ENCODE assay signal across 31 cellular contexts in genomic region chr6:11748591-11748990, GRCh38. TPM values are rescaled to one million over a fixed set of nuclear protein-coding genes. Genes with fewer than 3 reads are reported as not detected.
DNase-seq lines count a peak whose midpoint lies in the region; ATAC-seq, FAIRE-seq and TF ChIP-seq lines count a peak whose summit lies in the region.
"Had no signal": no experiment of that assay in that cellular context is flagged by ENCODE, and none has a peak within 500 bp of the region (broad histone marks: within the 10 kb centered on the region; RNA-seq: fewer than 3 reads in every experiment).

No MANE protein-coding gene starts in this region.

- RAD21 ChIA-PET in HCT116 (lab: Charles Lee; ENCODE audit: low non-redundant PET in 1 of 2, low total read pairs in 2 of 2, uncharacterized antibody in 2 of 2, unreplicated experiment in 2 of 2) = no interaction called here

- H3K4me1 ChIP-seq in HCT116 (ENCODE audit: control insufficient read depth in 1 of 2, insufficient read depth in 2 of 2, low read length in 2 of 2) (no peaks in the 10 kb centered on the region), foreskin keratinocyte (no peaks in the 10 kb centered on the region)
- H3K4me1 ChIP-seq: uterus had no signal

- CTCF ChIA-PET in HCT116 (lab: Charles Lee) = no interaction called here

- TF ChIP-seq CTCF in CD14-positive monocyte (IDR thresholded peaks at IDR 0.05) (peak; percentile 19), HCT116 (IDR thresholded peaks at IDR 0.05 in 2 of 3, conservative IDR thresholded peaks at IDR 0.05 in 1 of 3; ENCODE audit: borderline replicate concordance in 1 of 3, insufficient read depth in 1 of 3, low read depth in 2 of 3, low read length in 2 of 3) (peak in 2 of 3 experiments; percentile 11 to 22; a peak in 2 of 6 replicates), foreskin keratinocyte (conservative IDR thresholded peaks at IDR 0.05) (no peak), D721Med (IDR thresholded peaks at IDR 0.05; ENCODE audit: insufficient read depth, missing control alignments) (no peak)

- no peak overlapping the region for H3K27ac Mint-ChIP-seq in CD14-positive monocyte
- H3K27ac Mint-ChIP-seq: activated CD8-positive, alpha-beta memory T cell treated with anti-CD3 and anti-CD28 coated beads, Interleukin-2, amount 10 ng/mL, durations not matched to agents 7 days and 5 days; activated naive CD8-positive, alpha-beta T cell treated with anti-CD3 and anti-CD28 coated beads for 36 hours; stimulated activated naive CD8-positive, alpha-beta T cell treated with anti-CD3 and anti-CD28 coated beads, Interleukin-15, Interleukin-2, amounts not matched to agents 100 ng/mL and 50 ng/mL, for 24 hours; T-helper 1 cell treated with Interleukin-12 subunit alpha and Interleukin-12 subunit beta and Interleukin-4 antibody, amounts not matched to agents 30 μg/mL and 1 μg/mL, for 36 hours had no signal

- TF ChIP-seq POLR2A in HCT116 (IDR thresholded peaks at IDR 0.05; ENCODE audit: borderline replicate concordance, extremely low read depth, insufficient read depth, insufficient read length) = no peak

- H3K36me3 ChIP-seq in HCT116 (ENCODE audit: control insufficient read depth in 1 of 2, insufficient read depth in 2 of 2, low read length in 2 of 2) = no peaks in the 10 kb centered on the region
- H3K36me3 ChIP-seq: cardiac muscle cell, uterus had no signal

- no peaks in the 10 kb centered on the region for H3K79me2 ChIP-seq in HCT116 (ENCODE audit: insufficient read depth, low read length)

- no peak overlapping the region for H3K27ac ChIP-seq in HCT116 (ENCODE audit: low read depth, low read length)
- no peak overlapping the region for H3K27ac ChIP-seq in foreskin keratinocyte
- H3K27ac ChIP-seq: cardiac muscle cell, RWPE1, SK-N-MC, uterus had no signal

- peaks cover 3% of the 10 kb centered on the region for H3K4me1 Mint-ChIP-seq in CD14-positive monocyte
- H3K4me1 Mint-ChIP-seq: activated CD8-positive, alpha-beta memory T cell treated with anti-CD3 and anti-CD28 coated beads, Interleukin-2, amount 10 ng/mL, durations not matched to agents 7 days and 5 days; activated naive CD8-positive, alpha-beta T cell treated with anti-CD3 and anti-CD28 coated beads for 36 hours had no signal

- BruUV-seq in HCT116 (replicated peaks; lab: Mats Ljungman, UMichigan) = no TSS peak

- ATAC-seq in HCT116 = peak; percentile 69
- peak; percentile 33 for ATAC-seq in foreskin keratinocyte
- no peak for ATAC-seq in HG02798 (IDR thresholded peaks at IDR 0.05; ENCODE audit: poor library complexity, unreplicated experiment)
- ATAC-seq: activated CD4-positive, CD25-positive, alpha-beta regulatory T cell treated with anti-CD3 and anti-CD28 coated beads, Interleukin-2, amount 50 U/mL, for 24 hours; activated CD8-positive, alpha-beta memory T cell treated with anti-CD3 and anti-CD28 coated beads, Interleukin-2, amount 10 ng/mL, durations not matched to agents 7 days and 5 days; activated T-cell treated with anti-CD3 and anti-CD28 coated beads, Interleukin-2, amount 50 U/mL, for 4 hours; left lobe of liver had no signal

- no peaks in the 10 kb centered on the region for H3K9me2 ChIP-seq in HCT116 (ENCODE audit: insufficient read depth)

- POLR2A ChIA-PET in HCT116 (lab: Charles Lee) = no interaction called here

- H3K27me3 ChIP-seq in HCT116 (ENCODE audit: insufficient read depth, low read length) (no peaks in the 10 kb centered on the region), foreskin keratinocyte (no peaks in the 10 kb centered on the region)
- H3K27me3 ChIP-seq: cardiac muscle cell, uterus had no signal

- H3K9me3 Mint-ChIP-seq in CD14-positive monocyte = peaks cover 0 to 4% (median 0%) of the 10 kb centered on the region in 7 donors

- no peak for FAIRE-seq in D721Med (lab: Jason Lieb, UNC)
- FAIRE-seq: colon, GM18507, TTC549 had no signal

- TF ChIP-seq RAD21 in HCT116 (IDR thresholded peaks at IDR 0.05; ENCODE audit: low read depth) = no peak

- H3K9ac ChIP-seq in HCT116 (ENCODE audit: low read length) = no peak overlapping the region

- H3K9me3 ChIP-seq in HCT116 (ENCODE audit: control insufficient read depth in 1 of 2, insufficient read depth in 1 of 2, low read depth in 1 of 2, low read length in 2 of 2) = no peaks in the 10 kb centered on the region
- H3K9me3 ChIP-seq: uterus had no signal

- H4K20me1 ChIP-seq in HCT116 (ENCODE audit: insufficient read depth) = no peaks in the 10 kb centered on the region

- H3K36me3 Mint-ChIP-seq in CD14-positive monocyte = no peaks in the 10 kb centered on the region
- H3K36me3 Mint-ChIP-seq: activated CD8-positive, alpha-beta memory T cell treated with anti-CD3 and anti-CD28 coated beads, Interleukin-2, amount 10 ng/mL, durations not matched to agents 7 days and 5 days had no signal

- H3K4me3 Mint-ChIP-seq in CD14-positive monocyte = no peak overlapping the region
- H3K4me3 Mint-ChIP-seq: activated CD8-positive, alpha-beta memory T cell treated with anti-CD3 and anti-CD28 coated beads, Interleukin-2, amount 10 ng/mL, durations not matched to agents 7 days and 5 days; activated naive CD8-positive, alpha-beta T cell treated with anti-CD3 and anti-CD28 coated beads for 36 hours; activated T-cell treated with anti-CD3 and anti-CD28 coated beads, Interleukin-2, amount 50 U/mL, for 4 hours; stimulated activated naive CD8-positive, alpha-beta T cell treated with anti-CD3 and anti-CD28 coated beads, Interleukin-15, Interleukin-2, amounts not matched to agents 100 ng/mL and 50 ng/mL, for 24 hours; T-helper 1 cell treated with Interleukin-12 subunit alpha and Interleukin-12 subunit beta and Interleukin-4 antibody, amounts not matched to agents 30 μg/mL and 1 μg/mL, for 36 hours had no signal

- H3K4me2 ChIP-seq in HCT116 (ENCODE audit: low read length) = no peak overlapping the region

- no peak overlapping the region for H2AFZ ChIP-seq in HCT116 (ENCODE audit: low read depth, low read length, poor library complexity, severe bottlenecking)

- no peak overlapping the region for H3K4me3 ChIP-seq in HCT116 (replicated peaks in 1 of 2; ENCODE audit: low read depth in 1 of 2, low read length in 2 of 2)
- H3K4me3 ChIP-seq: cardiac muscle cell, SK-N-MC, uterus had no signal

- DNase-seq in CD14-positive monocyte (ENCODE audit: low spot score) = no peak
- no peak for DNase-seq in HCT116 (ENCODE audit: low read depth, low spot score)
- peak; percentile 32 for DNase-seq in SKM-1 treated with dmso at 0.1 percent for 144 hours (lab: John Stamatoyannopoulos, UW; ENCODE audit: unreplicated experiment)
- DNase-seq in foreskin keratinocyte = no peak
- DNase-seq in D721Med (ENCODE audit: insufficient read length, low spot score) = no peak
- no peak for DNase-seq in cortex of kidney (lab: John Stamatoyannopoulos, UW)
- DNase-seq: activated CD4-positive, alpha-beta T cell treated with anti-CD3 and anti-CD28 coated beads, Interleukin-2, amount 50 U/mL, for 4 hours; activated CD8-positive, alpha-beta memory T cell treated with anti-CD3 and anti-CD28 coated beads, Interleukin-2, amount 10 ng/mL, durations not matched to agents 7 days and 5 days; activated gamma-delta T cell; activated naive CD8-positive, alpha-beta T cell treated with anti-CD3 and anti-CD28 coated beads for 36 hours; activated T-cell treated with anti-CD3 and anti-CD28 coated beads, Interleukin-2, amount 50 U/mL, for 4 hours; aorta; C1 segment of cervical spinal cord; DND-41; effector CD4-positive, alpha-beta T cell; GF-D8; NCI-H82; stimulated activated CD8-positive, alpha-beta memory T cell treated with anti-CD3 and anti-CD28 coated beads, Interleukin-4, amount 100 ng/mL, for 48 hours; uterus had no signal

- H3K27me3 Mint-ChIP-seq in CD14-positive monocyte (ENCODE audit: low read depth in 3 of 3) = peaks cover 0 to 1% (median 1%) of the 10 kb centered on the region in 3 donors
- H3K27me3 Mint-ChIP-seq: activated naive CD8-positive, alpha-beta T cell treated with anti-CD3 and anti-CD28 coated beads for 36 hours; stimulated activated naive CD8-positive, alpha-beta T cell treated with anti-CD3 and anti-CD28 coated beads, Interleukin-15, Interleukin-2, amounts not matched to agents 100 ng/mL and 50 ng/mL, for 24 hours had no signal

- intact Hi-C loops in CD14-positive monocyte (cut with micrococcal nuclease) (no loop called here), HCT116 (cut with micrococcal nuclease) (no loop called here)

TF ChIP-seq in HCT116, 20 proteins besides CTCF, POLR2A, EP300 and RAD21:
- TF ChIP-seq ZNF274 (IDR thresholded peaks at IDR 0.05; ENCODE audit: low read depth, low read length) = no peak
- no peak for TF ChIP-seq TCF7L2 (IDR thresholded peaks at IDR 0.05; ENCODE audit: borderline replicate concordance, extremely low read depth, insufficient read depth, insufficient read length)
- TF ChIP-seq ATF3 (IDR thresholded peaks at IDR 0.05) = no peak
- TF ChIP-seq CBX3 (IDR thresholded peaks at IDR 0.05; ENCODE audit: low read depth) = no peak
- no peak for TF ChIP-seq CEBPB (IDR thresholded peaks at IDR 0.05; ENCODE audit: low read depth)
- no peak for TF ChIP-seq ZFX (IDR thresholded peaks at IDR 0.05)
- TF ChIP-seq EZH2phosphoT487 (IDR thresholded peaks at IDR 0.05; ENCODE audit: borderline replicate concordance) = no peak

RNA-seq across cellular contexts. Expression of gene ADTRP, which starts 30.0 kb away (rescaled TPM):
- polyA plus RNA-seq in CD14-positive monocyte = under 1 TPM in 1 of 2 donors, not detected in 1; 0.20 TPM
- 0.86 TPM for total RNA-seq in HCT116 (2021; ENCODE audit: unreplicated experiment)
- 0.55 and 0.83 TPM in 2 replicates for polyA plus RNA-seq in HCT116 (2012)
- 3.1 and 5.5 TPM in 2 replicates for total RNA-seq in foreskin keratinocyte
- 3.0 and 4.3 TPM in 2 replicates for polyA plus RNA-seq in foreskin keratinocyte
- total RNA-seq: cardiac muscle cell, OCI-LY7, uterus had no signal
- polyA plus RNA-seq: cardiac muscle cell had no signal

Comparison
In these comparisons a context has a peak if more than half of its experiments do, and no peak if none do; other contexts are left out.
1. CTCF ChIP-seq: peak in CD14-positive monocyte (single experiment) and HCT116 (2 of 3); none in foreskin keratinocyte (single experiment) and D721Med (single experiment).